Comparison of ENCODE assay signal across 7 cellular contexts in genomic region chr16:7420843-7421242, GRCh38.
"Had no signal": no experiment of that assay in that cellular context is flagged by ENCODE, and none has a peak within 500 bp of the region (broad histone marks: within the 10 kb centered on the region; RNA-seq: fewer than 3 reads in every experiment).

No MANE protein-coding gene starts in this region.

- H3K4me3 ChIP-seq: K562 had no signal

- H3K4me3 Mint-ChIP-seq: IgD-negative memory B cell had no signal

- H3K27ac ChIP-seq: HL-60 had no signal

- H3K4me1 Mint-ChIP-seq: IgD-negative memory B cell had no signal

- H3K36me3 Mint-ChIP-seq: IgD-negative memory B cell had no signal

- FAIRE-seq: HepG2, HTR-8/SVneo, K562 had no signal

- DNase-seq: IMR-90, KBM-7 had no signal

- H3K27ac Mint-ChIP-seq: IgD-negative memory B cell had no signal

- H3K27me3 Mint-ChIP-seq: IgD-negative memory B cell had no signal
